Comparison of ENCODE assay signal across 1 cellular context in genomic region chr9:37751186-37751585, GRCh38.
TF ChIP-seq lines count a peak whose summit lies in the region.

No MANE protein-coding gene starts in this region.

TF ChIP-seq in GM23338, 12 proteins besides CTCF, POLR2A, EP300 and RAD21 (continued from another document):
- TF ChIP-seq REST (IDR thresholded peaks at IDR 0.05; ENCODE audit: unreplicated experiment) (no peak), EZH2phosphoT487 (IDR thresholded peaks at IDR 0.05; ENCODE audit: unreplicated experiment) (no peak), ETS1 (IDR thresholded peaks at IDR 0.05) (no peak), ZNF331 (CRISPR knock-in tag; IDR thresholded peaks at IDR 0.05; ENCODE audit: low read depth) (no peak), JUNB (IDR thresholded peaks at IDR 0.05; ENCODE audit: unreplicated experiment) (no peak), CREB1 (CRISPR knock-in tag; IDR thresholded peaks at IDR 0.05; ENCODE audit: low read depth) (no peak), EZH2 (IDR thresholded peaks at IDR 0.05; ENCODE audit: low read depth, unreplicated experiment) (no peak), ZNF114 (CRISPR knock-in tag; IDR thresholded peaks at IDR 0.05) (no peak)
